In the genomic region with DNA sequence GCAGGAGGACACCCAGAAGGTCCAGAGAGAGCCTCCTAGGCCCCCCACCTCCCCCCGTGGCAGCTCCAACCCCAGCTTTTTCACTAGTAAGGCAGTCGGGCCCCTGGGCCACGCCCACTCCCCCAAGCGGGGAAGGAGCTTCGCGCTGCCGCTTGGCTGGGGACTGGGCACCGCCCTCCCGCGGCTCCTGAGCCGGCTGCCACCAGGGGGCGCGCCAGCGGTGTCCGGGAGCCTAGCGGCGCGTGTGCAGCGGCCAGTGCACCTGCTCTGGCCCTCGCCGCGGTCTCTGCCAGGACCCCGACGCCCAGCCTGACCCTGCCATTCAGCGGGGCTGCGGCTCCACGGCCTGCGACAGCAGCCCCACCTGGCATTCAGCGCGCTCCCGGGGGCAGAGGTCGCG, we compare ENCODE assay signal across 1 cellular context.
A peak's percentile ranks its signal among the peaks of the same experiment; 100 is the strongest.
TF ChIP-seq lines count a peak whose summit lies in the region.

No MANE protein-coding gene starts in this region.

TF ChIP-seq in HepG2, 621 proteins besides CTCF, POLR2A, EP300 and RAD21:
- TF ChIP-seq, protein P1, sequence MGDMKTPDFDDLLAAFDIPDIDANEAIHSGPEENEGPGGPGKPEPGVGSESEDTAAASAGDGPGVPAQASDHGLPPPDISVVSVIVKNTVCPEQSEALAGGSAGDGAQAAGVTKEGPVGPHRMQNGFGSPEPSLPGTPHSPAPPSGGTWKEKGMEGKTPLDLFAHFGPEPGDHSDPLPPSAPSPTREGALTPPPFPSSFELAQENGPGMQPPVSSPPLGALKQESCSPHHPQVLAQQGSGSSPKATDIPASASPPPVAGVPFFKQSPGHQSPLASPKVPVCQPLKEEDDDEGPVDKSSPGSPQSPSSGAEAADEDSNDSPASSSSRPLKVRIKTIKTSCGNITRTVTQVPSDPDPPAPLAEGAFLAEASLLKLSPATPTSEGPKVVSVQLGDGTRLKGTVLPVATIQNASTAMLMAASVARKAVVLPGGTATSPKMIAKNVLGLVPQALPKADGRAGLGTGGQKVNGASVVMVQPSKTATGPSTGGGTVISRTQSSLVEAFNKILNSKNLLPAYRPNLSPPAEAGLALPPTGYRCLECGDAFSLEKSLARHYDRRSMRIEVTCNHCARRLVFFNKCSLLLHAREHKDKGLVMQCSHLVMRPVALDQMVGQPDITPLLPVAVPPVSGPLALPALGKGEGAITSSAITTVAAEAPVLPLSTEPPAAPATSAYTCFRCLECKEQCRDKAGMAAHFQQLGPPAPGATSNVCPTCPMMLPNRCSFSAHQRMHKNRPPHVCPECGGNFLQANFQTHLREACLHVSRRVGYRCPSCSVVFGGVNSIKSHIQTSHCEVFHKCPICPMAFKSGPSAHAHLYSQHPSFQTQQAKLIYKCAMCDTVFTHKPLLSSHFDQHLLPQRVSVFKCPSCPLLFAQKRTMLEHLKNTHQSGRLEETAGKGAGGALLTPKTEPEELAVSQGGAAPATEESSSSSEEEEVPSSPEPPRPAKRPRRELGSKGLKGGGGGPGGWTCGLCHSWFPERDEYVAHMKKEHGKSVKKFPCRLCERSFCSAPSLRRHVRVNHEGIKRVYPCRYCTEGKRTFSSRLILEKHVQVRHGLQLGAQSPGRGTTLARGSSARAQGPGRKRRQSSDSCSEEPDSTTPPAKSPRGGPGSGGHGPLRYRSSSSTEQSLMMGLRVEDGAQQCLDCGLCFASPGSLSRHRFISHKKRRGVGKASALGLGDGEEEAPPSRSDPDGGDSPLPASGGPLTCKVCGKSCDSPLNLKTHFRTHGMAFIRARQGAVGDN (CRISPR knock-in tag; IDR thresholded peaks at IDR 0.05) = peak; percentile 19; the same call in 1 of the 2 replicates
- TF ChIP-seq STAG1 (CRISPR knock-in tag; IDR thresholded peaks at IDR 0.05) = peak; percentile 48
- TF ChIP-seq, protein P2, sequence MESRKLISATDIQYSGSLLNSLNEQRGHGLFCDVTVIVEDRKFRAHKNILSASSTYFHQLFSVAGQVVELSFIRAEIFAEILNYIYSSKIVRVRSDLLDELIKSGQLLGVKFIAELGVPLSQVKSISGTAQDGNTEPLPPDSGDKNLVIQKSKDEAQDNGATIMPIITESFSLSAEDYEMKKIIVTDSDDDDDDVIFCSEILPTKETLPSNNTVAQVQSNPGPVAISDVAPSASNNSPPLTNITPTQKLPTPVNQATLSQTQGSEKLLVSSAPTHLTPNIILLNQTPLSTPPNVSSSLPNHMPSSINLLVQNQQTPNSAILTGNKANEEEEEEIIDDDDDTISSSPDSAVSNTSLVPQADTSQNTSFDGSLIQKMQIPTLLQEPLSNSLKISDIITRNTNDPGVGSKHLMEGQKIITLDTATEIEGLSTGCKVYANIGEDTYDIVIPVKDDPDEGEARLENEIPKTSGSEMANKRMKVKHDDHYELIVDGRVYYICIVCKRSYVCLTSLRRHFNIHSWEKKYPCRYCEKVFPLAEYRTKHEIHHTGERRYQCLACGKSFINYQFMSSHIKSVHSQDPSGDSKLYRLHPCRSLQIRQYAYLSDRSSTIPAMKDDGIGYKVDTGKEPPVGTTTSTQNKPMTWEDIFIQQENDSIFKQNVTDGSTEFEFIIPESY (CRISPR knock-in tag; IDR thresholded peaks at IDR 0.05) = peak; percentile 92
TF ChIP-seq in HepG2: peak in this region for 3; not testable (repeated sequence) for 618.
